8 cellular contexts compared by ENCODE assay signal in genomic region chr4:244471-244870, GRCh38.
A peak's percentile ranks its signal among the peaks of the same experiment; 100 is the strongest.
DNase-seq lines count a peak whose midpoint lies in the region; ATAC-seq and TF ChIP-seq lines count a peak whose summit lies in the region.

No MANE protein-coding gene starts in this region.

- TF ChIP-seq CTCF in heart right ventricle (IDR thresholded peaks at IDR 0.05) (peak; percentile 60 to 84 (median 73)), spleen (IDR thresholded peaks at IDR 0.05 in 8 of 11, conservative IDR thresholded peaks at IDR 0.05 in 3 of 11) (peak; percentile 14 to 80 (median 66))

- 31 to 37% methylated on average over 7 of the region's 7 CpGs for WGBS in heart right ventricle, 2 donors
- 35 to 50% (median 43%) methylated on average over 7 of the region's 7 CpGs for WGBS in spleen, 5 donors

- ATAC-seq in heart right ventricle: no peak
- ATAC-seq in left ventricle myocardium superior: no peak

- DNase-seq in heart right ventricle: peak in 1 of 2 donors; percentile 40
- DNase-seq in left ventricle myocardium superior: no peak
- peak; percentile 14 for DNase-seq in NCI-H774 (lab: John Stamatoyannopoulos, UW)
- DNase-seq in activated T-cell treated with anti-CD3 and anti-CD28 coated beads for 48 hours (ENCODE audit: low read depth): peak; percentile 18
- DNase-seq in foreskin melanocyte: peak; percentile 3
- DNase-seq in spleen: no peak
- no peak for DNase-seq in ureter (ENCODE audit: low spot score)
- DNase-seq in NCI-H446 treated with DMSO at 0.1 percent for 48 hours (lab: John Stamatoyannopoulos, UW): no peak

- no peak overlapping the region for H3K4me3 ChIP-seq in heart right ventricle
- no peak overlapping the region for H3K4me3 ChIP-seq in spleen

- no peaks in the 10 kb centered on the region for H3K27me3 ChIP-seq in heart right ventricle
- no peaks in the 10 kb centered on the region for H3K27me3 ChIP-seq in spleen (replicated peaks in 1 of 7)

- H3K27ac ChIP-seq in heart right ventricle (no peak overlapping the region), spleen (no peak overlapping the region)

- H3K4me1 ChIP-seq in heart right ventricle (peaks cover 0 to 17% (median 12%) of the 10 kb centered on the region in 9 donors), spleen (peaks cover 0 to 17% (median 13%) of the 10 kb centered on the region in 6 donors)

- H3K36me3 ChIP-seq in heart right ventricle (peaks cover 0 to 4% (median 0%) of the 10 kb centered on the region in 9 donors), spleen (peaks cover 0 to 5% (median 0%) of the 10 kb centered on the region in 6 donors)

- H3K9me3 ChIP-seq in heart right ventricle: peaks cover 0 to 40% (median 21%) of the 10 kb centered on the region in 11 donors
- peaks cover 7 to 35% (median 31%) of the 10 kb centered on the region in 8 donors for H3K9me3 ChIP-seq in spleen

- no peak for TF ChIP-seq POLR2A in spleen (IDR thresholded peaks at IDR 0.05)

- intact Hi-C loops in heart right ventricle (cut with DNase I) (loop anchor here in 3 of 10 donors (10.0 kb wide), 2 partner anchors 80 to 90 kb away; partner anchors contain the start of gene ZNF141 (in 2 of the 3)), left ventricle myocardium superior (cut with micrococcal nuclease) (no loop called here), spleen (cut with DNase I; ENCODE audit: low total_unique reads) (no loop called here)

Comparison
In these comparisons a context has a peak if more than half of its experiments do, and no peak if none do; other contexts are left out.
1. DNase-seq: peak in NCI-H774 (single experiment), activated T-cell treated with anti-CD3 and anti-CD28 coated beads for 48 hours (single experiment) and foreskin melanocyte (single experiment); none in left ventricle myocardium superior (single experiment), spleen (single experiment), ureter (single experiment) and NCI-H446 treated with DMSO at 0.1 percent for 48 hours (single experiment).